1 cellular context compared by ENCODE assay signal in genomic region chr1:65820983-65821382, GRCh38.
TF ChIP-seq lines count a peak whose summit lies in the region.

No MANE protein-coding gene starts in this region.

TF ChIP-seq in K562, 482 proteins besides CTCF, POLR2A, EP300 and RAD21 (continued from another document):
- no peak for TF ChIP-seq ZNF280B (CRISPR knock-in tag; IDR thresholded peaks at IDR 0.05)
- TF ChIP-seq SMC3 (conservative IDR thresholded peaks at IDR 0.05; ENCODE audit: insufficient read depth, low read depth, low read length): no peak
- TF ChIP-seq ZNF695 (CRISPR knock-in tag; IDR thresholded peaks at IDR 0.05): no peak
- TF ChIP-seq, protein P1, sequence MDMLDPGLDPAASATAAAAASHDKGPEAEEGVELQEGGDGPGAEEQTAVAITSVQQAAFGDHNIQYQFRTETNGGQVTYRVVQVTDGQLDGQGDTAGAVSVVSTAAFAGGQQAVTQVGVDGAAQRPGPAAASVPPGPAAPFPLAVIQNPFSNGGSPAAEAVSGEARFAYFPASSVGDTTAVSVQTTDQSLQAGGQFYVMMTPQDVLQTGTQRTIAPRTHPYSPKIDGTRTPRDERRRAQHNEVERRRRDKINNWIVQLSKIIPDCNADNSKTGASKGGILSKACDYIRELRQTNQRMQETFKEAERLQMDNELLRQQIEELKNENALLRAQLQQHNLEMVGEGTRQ (CRISPR knock-in tag; IDR thresholded peaks at IDR 0.05): no peak
- TF ChIP-seq ATF3 (IDR thresholded peaks at IDR 0.05): peak; percentile 68
- no peak for TF ChIP-seq ATF3 (CRISPR knock-in tag; conservative IDR thresholded peaks at IDR 0.05)
- no peak for TF ChIP-seq POLR2G (IDR thresholded peaks at IDR 0.05; ENCODE audit: low read depth, low read length)
- no peak for TF ChIP-seq ZFP36 (IDR thresholded peaks at IDR 0.05; ENCODE audit: low read depth, low read length, partially characterized antibody)
- no peak for TF ChIP-seq CTBP1 (IDR thresholded peaks at IDR 0.05; ENCODE audit: borderline replicate concordance)
- TF ChIP-seq COPS2 (conservative IDR thresholded peaks at IDR 0.05): no peak
- TF ChIP-seq RFX1 (IDR thresholded peaks at IDR 0.05): peak; percentile 68
- TF ChIP-seq, protein P2, sequence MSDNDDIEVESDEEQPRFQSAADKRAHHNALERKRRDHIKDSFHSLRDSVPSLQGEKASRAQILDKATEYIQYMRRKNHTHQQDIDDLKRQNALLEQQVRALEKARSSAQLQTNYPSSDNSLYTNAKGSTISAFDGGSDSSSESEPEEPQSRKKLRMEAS (CRISPR knock-in tag; IDR thresholded peaks at IDR 0.05): no peak
- TF ChIP-seq HIVEP1 (CRISPR knock-in tag; IDR thresholded peaks at IDR 0.05): no peak
- TF ChIP-seq L3MBTL2 (IDR thresholded peaks at IDR 0.05): no peak
- TF ChIP-seq CEBPB (tag; IDR thresholded peaks at IDR 0.05): peak; percentile 42; the same call in 1 of the 2 replicates
- TF ChIP-seq, protein P3, sequence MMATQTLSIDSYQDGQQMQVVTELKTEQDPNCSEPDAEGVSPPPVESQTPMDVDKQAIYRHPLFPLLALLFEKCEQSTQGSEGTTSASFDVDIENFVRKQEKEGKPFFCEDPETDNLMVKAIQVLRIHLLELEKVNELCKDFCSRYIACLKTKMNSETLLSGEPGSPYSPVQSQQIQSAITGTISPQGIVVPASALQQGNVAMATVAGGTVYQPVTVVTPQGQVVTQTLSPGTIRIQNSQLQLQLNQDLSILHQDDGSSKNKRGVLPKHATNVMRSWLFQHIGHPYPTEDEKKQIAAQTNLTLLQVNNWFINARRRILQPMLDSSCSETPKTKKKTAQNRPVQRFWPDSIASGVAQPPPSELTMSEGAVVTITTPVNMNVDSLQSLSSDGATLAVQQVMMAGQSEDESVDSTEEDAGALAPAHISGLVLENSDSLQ (IDR thresholded peaks at IDR 0.05): peak; percentile 41; the same call in 1 of the 2 replicates
- TF ChIP-seq POLR2AphosphoS2 (IDR thresholded peaks at IDR 0.05; ENCODE audit: low read length): no peak
- no peak for TF ChIP-seq ZNF609 (CRISPR knock-in tag; IDR thresholded peaks at IDR 0.05; ENCODE audit: borderline replicate concordance)
- TF ChIP-seq RBM22 (IDR thresholded peaks at IDR 0.05; ENCODE audit: low read depth, low read length, poor library complexity, severe bottlenecking): no peak
- no peak for TF ChIP-seq GTF2A2 (tag; IDR thresholded peaks at IDR 0.05)
- peak; percentile 27; the same call in 1 of the 2 replicates for TF ChIP-seq CEBPG (CRISPR knock-in tag; IDR thresholded peaks at IDR 0.05)
- peak; percentile 56 to 90 for TF ChIP-seq CEBPG (tag; conservative IDR thresholded peaks at IDR 0.05 in 1 of 2, IDR thresholded peaks at IDR 0.05 in 1 of 2)
- no peak for TF ChIP-seq KDM1A (IDR thresholded peaks at IDR 0.05)
- TF ChIP-seq OTX1 (CRISPR knock-in tag; IDR thresholded peaks at IDR 0.05): no peak
- TF ChIP-seq NR0B1 (IDR thresholded peaks at IDR 0.05; ENCODE audit: partially characterized antibody): no peak
- no peak for TF ChIP-seq NFRKB (IDR thresholded peaks at IDR 0.05; ENCODE audit: low read depth)
- no peak for TF ChIP-seq ZNF280A (IDR thresholded peaks at IDR 0.05; ENCODE audit: low read depth, partially characterized antibody)
- TF ChIP-seq MBD1 (CRISPR knock-in tag; IDR thresholded peaks at IDR 0.05): no peak
- peak; percentile 29; the same call in 1 of the 2 replicates for TF ChIP-seq ATF7 (IDR thresholded peaks at IDR 0.05)
- no peak for TF ChIP-seq NONO (IDR thresholded peaks at IDR 0.05; ENCODE audit: low read depth in 2 of 2, low read length in 1 of 2)
- no peak for TF ChIP-seq RB1 (IDR thresholded peaks at IDR 0.05; ENCODE audit: low read depth)
TF ChIP-seq in K562: peak in this region for 6.
